ENCODE assay signal across 14 cellular contexts in the genomic region with DNA sequence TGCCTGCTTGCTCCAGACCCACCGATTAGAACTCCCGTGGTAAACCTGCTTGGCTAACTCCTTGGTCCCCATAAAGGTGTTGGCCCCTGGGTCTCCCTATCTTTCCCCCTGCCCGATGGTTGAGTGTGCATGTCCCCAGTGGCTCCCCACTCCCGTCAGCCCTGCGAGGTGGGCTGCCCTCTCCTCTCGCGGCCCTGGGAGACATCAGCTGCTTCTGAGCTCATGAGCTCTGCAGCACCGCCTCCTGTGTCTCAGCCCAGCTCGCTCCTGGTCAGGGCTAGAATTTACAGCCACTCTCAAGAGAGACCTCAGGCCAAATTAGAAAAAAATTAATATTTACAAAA. TPM values are rescaled to one million over a fixed set of nuclear protein-coding genes. Genes with fewer than 3 reads are reported as not detected.
DNase-seq lines count a peak whose midpoint lies in the region; TF ChIP-seq lines count a peak whose summit lies in the region.
"Had no signal": no experiment of that assay in that cellular context is flagged by ENCODE, and none has a peak within 500 bp of the region (broad histone marks: within the 10 kb centered on the region; RNA-seq: fewer than 3 reads in every experiment).

No MANE protein-coding gene starts in this region.

- intact Hi-C loops in uterus (cut with DNase I; ENCODE audit: low total_unique reads) = no loop called here

- H3K4me2 ChIP-seq in osteoblast (ENCODE audit: insufficient read depth, low read length) = peak overlapping the region; percentile 44

- peak overlapping the region; percentile 23 for H3K27ac ChIP-seq in WERI-Rb-1
- H3K27ac ChIP-seq in osteoblast (ENCODE audit: low read depth, low read length) = peak overlapping the region; percentile 64
- H3K27ac ChIP-seq in uterus = peak overlapping the region; percentile 16 to 46
- H3K27ac ChIP-seq: RWPE1 had no signal

- peaks cover 5% of the 10 kb centered on the region for H3K4me1 ChIP-seq in osteoblast (ENCODE audit: insufficient read depth, low read length)
- H3K4me1 ChIP-seq in uterus = no peaks in the 10 kb centered on the region

- H3K4me3 ChIP-seq in WERI-Rb-1 (ENCODE audit: low read depth, low read length) (no peak overlapping the region), fibroblast of villous mesenchyme (ENCODE audit: low read depth, low read length) (no peak overlapping the region), osteoblast (ENCODE audit: insufficient read depth, low read length) (no peak overlapping the region), uterus (no peak overlapping the region)

- peak overlapping the region; percentile 60 for H2AFZ ChIP-seq in osteoblast (ENCODE audit: low read length)

- H4K20me1 ChIP-seq in osteoblast (ENCODE audit: insufficient read depth, low read length) = no peaks in the 10 kb centered on the region

- DNase-seq in WERI-Rb-1 = no peak
- peak; percentile 64 for DNase-seq in fibroblast of villous mesenchyme (ENCODE audit: low read depth)
- peak; percentile 18 for DNase-seq in osteoblast (ENCODE audit: insufficient read length, low spot score, missing footprints)
- peak in 1 of 2 donors; percentile 31 for DNase-seq in uterus
- DNase-seq in NCI-H524 (lab: John Stamatoyannopoulos, UW) = no peak
- DNase-seq in SKM-1 treated with dmso at 0.1 percent for 144 hours (lab: John Stamatoyannopoulos, UW; ENCODE audit: unreplicated experiment) = no peak
- no peak for DNase-seq in midbrain (lab: John Stamatoyannopoulos, UW)
- no peak for DNase-seq in NCI-H1105 (lab: John Stamatoyannopoulos, UW)
- DNase-seq: Calu3, NCI-H1417, NCI-H1930, NCI-H2171, NCI-H446 had no signal

- TF ChIP-seq CTCF in WERI-Rb-1 (IDR thresholded peaks at IDR 0.05; ENCODE audit: low read depth, low read length) (no peak), fibroblast of villous mesenchyme (IDR thresholded peaks at IDR 0.05; ENCODE audit: insufficient read depth, low read depth, low read length) (no peak), osteoblast (IDR thresholded peaks at IDR 0.05; ENCODE audit: extremely low read depth, low read depth, low read length) (no peak), uterus (IDR thresholded peaks at IDR 0.05) (no peak)

- H3K27me3 ChIP-seq in WERI-Rb-1 (ENCODE audit: insufficient read depth, low read depth, severe bottlenecking) (no peaks in the 10 kb centered on the region), osteoblast (ENCODE audit: insufficient read depth, low read length) (peaks cover 11% of the 10 kb centered on the region), uterus (no peaks in the 10 kb centered on the region)

- no peak for TF ChIP-seq POLR2A in uterus (IDR thresholded peaks at IDR 0.05)

- H3K9me3 ChIP-seq in WERI-Rb-1 (ENCODE audit: severe bottlenecking) = no peaks in the 10 kb centered on the region
- no peaks in the 10 kb centered on the region for H3K9me3 ChIP-seq in osteoblast (ENCODE audit: low read depth, low read length)
- no peaks in the 10 kb centered on the region for H3K9me3 ChIP-seq in uterus

- H3K36me3 ChIP-seq in WERI-Rb-1 (no peaks in the 10 kb centered on the region), osteoblast (ENCODE audit: insufficient read depth, low read length) (no peaks in the 10 kb centered on the region), uterus (no peaks in the 10 kb centered on the region)

- no peaks in the 10 kb centered on the region for H3K79me2 ChIP-seq in osteoblast (ENCODE audit: insufficient read depth, low read length)

RNA-seq across cellular contexts. Expression of a gene that starts 15.9 kb away (rescaled TPM):
- total RNA-seq in fibroblast of villous mesenchyme (18.7 and 19.0 TPM in 2 replicates), osteoblast (12.7 and 13.8 TPM in 2 replicates), uterus (10 to 100 TPM in 3 of 4 donors, 1 to 10 TPM in 1; 2.8 to 29.9 (median 14.4) TPM)

RNA-seq across cellular contexts. Expression of a gene that starts 45.1 kb away (rescaled TPM):
- total RNA-seq in fibroblast of villous mesenchyme = under 0.01 TPM in 1 of 2 replicates, not detected in the other
- under 0.01 TPM in 1 of 2 replicates, not detected in the other for total RNA-seq in osteoblast
- not detected for total RNA-seq in uterus
- total RNA-seq: Calu3 had no signal

Comparison
In these comparisons a context has a peak if more than half of its experiments do, and no peak if none do; other contexts are left out.
1. DNase-seq: peak in fibroblast of villous mesenchyme (single experiment) and osteoblast (single experiment); none in WERI-Rb-1 (single experiment), NCI-H524 (0 of 2), SKM-1 treated with dmso at 0.1 percent for 144 hours (single experiment), midbrain (single experiment) and NCI-H1105 (single experiment).
2. Peak in every context shown above with its lines, with median percentiles within 50 percentile points of each other: H3K27ac ChIP-seq.